In genomic region chr11:95924414-95924760, GRCh38 we compare ENCODE assay signal across 1 cellular context.
TF ChIP-seq lines count a peak whose summit lies in the region.

No MANE protein-coding gene starts in this region.

TF ChIP-seq in SK-N-SH, 30 proteins besides CTCF, POLR2A, EP300 and RAD21 (continued from another document):
- no peak for TF ChIP-seq REST (IDR thresholded peaks at IDR 0.05; ENCODE audit: low read depth, low read length)
